In the genomic region with DNA sequence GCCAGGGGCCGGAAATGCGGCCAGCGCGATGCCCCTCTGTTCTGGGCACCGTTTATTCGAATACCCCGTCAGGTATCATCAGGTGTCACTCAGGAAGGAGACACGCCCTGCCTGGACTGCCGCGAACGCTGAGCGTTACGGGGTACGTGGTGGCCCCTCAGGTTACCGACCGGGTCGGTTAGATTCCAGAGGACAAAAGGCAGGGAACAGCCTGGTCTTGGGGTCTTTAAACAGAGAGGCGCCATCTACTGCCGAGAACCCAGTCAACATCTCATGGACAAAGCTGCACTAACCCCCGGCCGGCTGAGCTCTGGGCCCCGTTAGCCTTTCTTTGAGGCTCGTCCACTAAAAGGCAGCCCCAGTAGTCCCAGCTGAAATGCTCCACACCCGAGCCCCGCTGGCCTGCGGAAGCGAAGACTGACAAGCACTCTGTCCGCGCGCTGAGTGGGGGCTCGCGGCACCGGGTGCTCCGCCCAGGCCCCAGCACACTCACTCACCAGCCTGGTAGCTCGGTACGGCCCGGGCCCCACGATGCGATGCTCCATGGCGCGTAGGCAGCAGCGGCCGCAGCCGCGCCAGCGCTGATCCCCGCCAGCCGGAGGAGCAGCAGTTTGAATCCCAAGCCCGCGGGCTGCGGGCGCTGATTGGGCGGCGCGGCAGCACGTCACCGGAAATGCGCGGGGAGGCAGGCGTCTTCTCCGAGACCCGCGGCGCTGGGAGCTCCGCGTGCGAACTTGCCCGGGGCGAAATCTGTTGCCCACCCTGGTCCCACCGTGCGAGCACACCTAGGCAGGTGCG, we compare ENCODE assay signal across 8 cellular contexts. TPM values are rescaled to one million over a fixed set of nuclear protein-coding genes. Genes with fewer than 3 reads are reported as not detected.
DNase-seq lines count a peak whose midpoint lies in the region; ATAC-seq and FAIRE-seq lines count a peak whose summit lies in the region.

A gene with protein sequence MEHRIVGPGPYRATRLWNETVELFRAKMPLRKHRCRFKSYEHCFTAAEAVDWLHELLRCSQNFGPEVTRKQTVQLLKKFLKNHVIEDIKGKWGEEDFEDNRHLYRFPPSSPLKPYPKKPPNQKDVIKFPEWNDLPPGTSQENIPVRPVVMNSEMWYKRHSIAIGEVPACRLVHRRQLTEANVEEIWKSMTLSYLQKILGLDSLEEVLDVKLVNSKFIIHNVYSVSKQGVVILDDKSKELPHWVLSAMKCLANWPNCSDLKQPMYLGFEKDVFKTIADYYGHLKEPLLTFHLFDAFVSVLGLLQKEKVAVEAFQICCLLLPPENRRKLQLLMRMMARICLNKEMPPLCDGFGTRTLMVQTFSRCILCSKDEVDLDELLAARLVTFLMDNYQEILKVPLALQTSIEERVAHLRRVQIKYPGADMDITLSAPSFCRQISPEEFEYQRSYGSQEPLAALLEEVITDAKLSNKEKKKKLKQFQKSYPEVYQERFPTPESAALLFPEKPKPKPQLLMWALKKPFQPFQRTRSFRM (minus strand): TSS at position 618 of the 798 bp plus-strand sequence. CDS start 73 bp downstream, at position 545.

- no peaks in the 10 kb centered on the region for H3K4me1 ChIP-seq in endocrine pancreas (ENCODE audit: control insufficient read depth, insufficient read depth, low read length)
- H3K4me1 ChIP-seq in mesodermal cell (ENCODE audit: control insufficient read depth, insufficient read depth, low read length, poor library complexity, severe bottlenecking): no peaks in the 10 kb centered on the region

- DNase-seq in D341Med (ENCODE audit: low spot score): peak; percentile 95
- peak; percentile 86 for DNase-seq in HTR-8/SVneo (ENCODE audit: insufficient read length, low spot score)
- DNase-seq in NOMO-1 treated with dmso at 0.1 percent for 144 hours (lab: John Stamatoyannopoulos, UW; ENCODE audit: unreplicated experiment): peak; percentile 85
- DNase-seq in activated CD8-positive, alpha-beta memory T cell treated with anti-CD3 and anti-CD28 coated beads for 48 hours (ENCODE audit: low read depth in 2 of 3, low spot score in 2 of 3): peak; percentile 57 to 73 (median 72)
- peak; percentile 73 for DNase-seq in stimulated activated CD8-positive, alpha-beta memory T cell treated with anti-CD3 and anti-CD28 coated beads, Interleukin-15, amount 100 ng/mL, for 24 hours (ENCODE audit: low read depth)

- H3K9me3 ChIP-seq in endocrine pancreas (ENCODE audit: control insufficient read depth, low read length) (no peaks in the 10 kb centered on the region), mesodermal cell (ENCODE audit: control insufficient read depth, low read length) (no peaks in the 10 kb centered on the region)

- peak within 1 kb of the TSS; percentile 87 for H3K9ac ChIP-seq in endocrine pancreas (ENCODE audit: control insufficient read depth, insufficient read depth, low read length)

- FAIRE-seq in HTR-8/SVneo (lab: Jason Lieb, UNC): peak; percentile 42

- H3K27ac ChIP-seq in mesodermal cell (ENCODE audit: low read depth, low read length, severe bottlenecking): peak within 1 kb of the TSS; percentile 94

- WGBS in mesodermal cell (ENCODE audit: insufficient coverage in 2 of 2), 2 experiments: 0% methylated on average over 61 to 63 of the region's 72 CpGs

- H3K27me3 ChIP-seq in endocrine pancreas (ENCODE audit: control insufficient read depth, insufficient read depth, low read length): no peaks in the 10 kb centered on the region

- H3K4me3 ChIP-seq in endocrine pancreas (ENCODE audit: control insufficient read depth, insufficient read depth, low read length) (peak within 1 kb of the TSS; percentile 75), mesodermal cell (ENCODE audit: extremely low read depth, insufficient read depth, low read length, poor library complexity, severe bottlenecking) (peak within 1 kb of the TSS; percentile 74)

- peak; percentile 89 for ATAC-seq in GM21381 (IDR thresholded peaks at IDR 0.05; ENCODE audit: unreplicated experiment)

- no peaks in the 10 kb centered on the region for H3K36me3 ChIP-seq in endocrine pancreas (ENCODE audit: control insufficient read depth, insufficient read depth, low read length)
- peaks cover 5% of the 10 kb centered on the region for H3K36me3 ChIP-seq in mesodermal cell (ENCODE audit: control insufficient read depth, insufficient read depth, low read length)

RNA-seq across cellular contexts. Expression of the gene that starts here (rescaled TPM):
- polyA plus RNA-seq in mesodermal cell (2013, experiment 1 of 2): 25.8 TPM
- 25.4 TPM for polyA plus RNA-seq in mesodermal cell (2013, experiment 2 of 2)

Comparison
In these comparisons a context has a peak if more than half of its experiments do, and no peak if none do; other contexts are left out.
1. Peak in every context shown above with its lines: DNase-seq, ATAC-seq, H3K4me3 ChIP-seq and H3K27ac ChIP-seq.